17 cellular contexts compared by ENCODE assay signal in genomic region chr7:66950311-66950710, GRCh38.
"Had no signal": no experiment of that assay in that cellular context is flagged by ENCODE, and none has a peak within 500 bp of the region (broad histone marks: within the 10 kb centered on the region; RNA-seq: fewer than 3 reads in every experiment).

No MANE protein-coding gene starts in this region.

- H3K4me3 ChIP-seq: esophagus muscularis mucosa, lung, thoracic aorta had no signal

- ATAC-seq: activated CD4-positive, CD25-positive, alpha-beta regulatory T cell treated with anti-CD3 and anti-CD28 coated beads, Interleukin-2, amount 50 U/mL, for 24 hours; activated naive CD8-positive, alpha-beta T cell treated with anti-CD3 and anti-CD28 coated beads, Interleukin-2, amount 50 U/mL, for 24 hours; foreskin keratinocyte; left colon; natural killer cell; sciatic nerve; stimulated activated naive CD8-positive, alpha-beta T cell treated with anti-CD3 and anti-CD28 coated beads, Interleukin-15, amount 100 ng/mL, for 72 hours had no signal

- H3K4me1 Mint-ChIP-seq: activated naive CD8-positive, alpha-beta T cell treated with anti-CD3 and anti-CD28 coated beads, Interleukin-2, amount 50 U/mL, for 24 hours; natural killer cell; stimulated activated naive CD8-positive, alpha-beta T cell treated with anti-CD3 and anti-CD28 coated beads, Interleukin-15, amount 100 ng/mL, for 72 hours had no signal

- H3K4me3 Mint-ChIP-seq: activated naive CD8-positive, alpha-beta T cell treated with anti-CD3 and anti-CD28 coated beads, Interleukin-2, amount 50 U/mL, for 24 hours; dendritic cell treated with granulocyte-macrophage colony-stimulating factor and Interleukin-4, amounts not matched to agents 40 ng/mL and 50 ng/mL, for 4 days; natural killer cell; stimulated activated naive CD8-positive, alpha-beta T cell treated with anti-CD3 and anti-CD28 coated beads, Interleukin-15, amount 100 ng/mL, for 72 hours had no signal

- H3K27ac Mint-ChIP-seq: activated naive CD8-positive, alpha-beta T cell treated with anti-CD3 and anti-CD28 coated beads, Interleukin-2, amount 50 U/mL, for 24 hours; dendritic cell treated with granulocyte-macrophage colony-stimulating factor and Interleukin-4, amounts not matched to agents 40 ng/mL and 50 ng/mL, for 4 days; stimulated activated naive CD8-positive, alpha-beta T cell treated with anti-CD3 and anti-CD28 coated beads, Interleukin-15, amount 100 ng/mL, for 72 hours had no signal

- DNase-seq: activated CD4-positive, alpha-beta T cell treated with anti-CD3 and anti-CD28 coated beads, Interleukin-2, amount 50 U/mL, for 4 hours; activated naive CD4-positive, alpha-beta T cell; activated naive CD8-positive, alpha-beta T cell treated with anti-CD3 and anti-CD28 coated beads, Interleukin-2, amount 50 U/mL, for 24 hours; activated T-cell treated with anti-CD3 and anti-CD28 coated beads, Interleukin-2, amount 50 U/mL, for 48 hours; central memory CD4-positive, alpha-beta T cell; foreskin keratinocyte; left colon; natural killer cell; stimulated activated CD4-positive, alpha-beta T cell treated with anti-CD3 and anti-CD28 coated beads, Interleukin-2, amount 100 ng/mL, for 48 hours; stimulated activated CD8-positive, alpha-beta memory T cell treated with anti-CD3 and anti-CD28 coated beads, Interleukin-4, amount 100 ng/mL, for 48 hours; stimulated activated naive CD8-positive, alpha-beta T cell treated with anti-CD3 and anti-CD28 coated beads, Interleukin-15, amount 100 ng/mL, for 72 hours had no signal

- H3K27me3 Mint-ChIP-seq: activated naive CD8-positive, alpha-beta T cell treated with anti-CD3 and anti-CD28 coated beads, Interleukin-2, amount 50 U/mL, for 24 hours; dendritic cell treated with granulocyte-macrophage colony-stimulating factor and Interleukin-4, amounts not matched to agents 40 ng/mL and 50 ng/mL, for 4 days; stimulated activated naive CD8-positive, alpha-beta T cell treated with anti-CD3 and anti-CD28 coated beads, Interleukin-15, amount 100 ng/mL, for 72 hours had no signal

- H3K9me3 Mint-ChIP-seq: activated naive CD8-positive, alpha-beta T cell treated with anti-CD3 and anti-CD28 coated beads, Interleukin-2, amount 50 U/mL, for 24 hours; dendritic cell treated with granulocyte-macrophage colony-stimulating factor and Interleukin-4, amounts not matched to agents 40 ng/mL and 50 ng/mL, for 4 days; natural killer cell; stimulated activated naive CD8-positive, alpha-beta T cell treated with anti-CD3 and anti-CD28 coated beads, Interleukin-15, amount 100 ng/mL, for 72 hours had no signal

- H3K27ac ChIP-seq: esophagus muscularis mucosa, foreskin keratinocyte, thoracic aorta had no signal
